In genomic region chr4:56055027-56055976, GRCh38 we compare ENCODE assay signal across 19 cellular contexts.
DNase-seq lines count a peak whose midpoint lies in the region; ATAC-seq, FAIRE-seq and TF ChIP-seq lines count a peak whose summit lies in the region.
"Had no signal": no experiment of that assay in that cellular context is flagged by ENCODE, and none has a peak within 500 bp of the region (broad histone marks: within the 10 kb centered on the region; RNA-seq: fewer than 3 reads in every experiment).

No MANE protein-coding gene starts in this region.

- ATAC-seq in HepG2: peak; percentile 64
- no peak for ATAC-seq in right lobe of liver
- peak; percentile 77 for ATAC-seq in mucosa of descending colon
- no peak for ATAC-seq in aorta (ENCODE audit: low FRiP score)
- ATAC-seq in left lobe of liver: no peak
- ATAC-seq: gastroesophageal sphincter; stimulated activated naive CD8-positive, alpha-beta T cell treated with anti-CD3 and anti-CD28 coated beads, Interleukin-15, amount 100 ng/mL, for 72 hours had no signal

- no peak for FAIRE-seq in HepG2 (lab: Jason Lieb, UNC)
- FAIRE-seq in astrocyte (lab: Jason Lieb, UNC): no peak
- no peak for FAIRE-seq in frontal cortex (lab: Jason Lieb, UNC)

- no peaks in the 10 kb centered on the region for H3K9me3 Mint-ChIP-seq in astrocyte (ENCODE audit: unreplicated experiment)
- H3K9me3 Mint-ChIP-seq: activated CD4-positive, alpha-beta T cell treated with anti-CD3 and anti-CD28 coated beads, Interleukin-2, amount 10 ng/mL, durations not matched to agents 7 days and 5 days; stimulated activated naive CD8-positive, alpha-beta T cell treated with anti-CD3 and anti-CD28 coated beads, Interleukin-15, amount 100 ng/mL, for 72 hours had no signal

- H3K9me3 ChIP-seq in HepG2 (ENCODE audit: low read length) (no peaks in the 10 kb centered on the region), right lobe of liver (no peaks in the 10 kb centered on the region), astrocyte (ENCODE audit: insufficient read depth, low read depth, low read length) (no peaks in the 10 kb centered on the region), mucosa of descending colon (no peaks in the 10 kb centered on the region), aorta (ENCODE audit: control insufficient read depth, low read length) (no peaks in the 10 kb centered on the region)
- H3K9me3 ChIP-seq: gastroesophageal sphincter, left ventricle myocardium inferior had no signal

- intact Hi-C loops in HepG2 (cut with micrococcal nuclease; ENCODE audit: unreplicated experiment): loop anchor here (2.0 kb wide), 1 partner anchor 245 kb away; no protein-coding TSS in a partner anchor
- intact Hi-C loops in right lobe of liver (cut with DNase I): no loop called here
- intact Hi-C loops in mucosa of descending colon (cut with DNase I, micrococcal nuclease): no loop called here
- intact Hi-C loops in aorta (cut with DNase I): no loop called here

- TF ChIP-seq EP300 in HepG2 (IDR thresholded peaks at IDR 0.05; ENCODE audit: low read depth in 2 of 2, low read length in 2 of 2) (no peak), HepG2 (CRISPR knock-in tag; IDR thresholded peaks at IDR 0.05; ENCODE audit: borderline replicate concordance) (no peak)

- CTCF ChIA-PET in HepG2 (lab: Yijun Ruan, JAX; ENCODE audit: low intra/inter-chr PET ratio, low total read pairs): no interaction called here

- no peaks in the 10 kb centered on the region for H3K27me3 Mint-ChIP-seq in astrocyte (ENCODE audit: low read depth, unreplicated experiment)

- POLR2A ChIA-PET in HepG2 (lab: Yijun Ruan, JAX): no interaction called here

- H3K36me3 ChIP-seq in HepG2 (replicated peaks in 1 of 2; ENCODE audit: control insufficient read depth in 1 of 2, insufficient read depth in 2 of 2, low read length in 2 of 2): no peaks in the 10 kb centered on the region
- no peaks in the 10 kb centered on the region for H3K36me3 ChIP-seq in right lobe of liver
- H3K36me3 ChIP-seq in astrocyte (ENCODE audit: insufficient read depth, low read length): no peaks in the 10 kb centered on the region
- no peaks in the 10 kb centered on the region for H3K36me3 ChIP-seq in mucosa of descending colon (ENCODE audit: low read depth)
- H3K36me3 ChIP-seq in aorta (ENCODE audit: control insufficient read depth in 1 of 2, insufficient read depth in 2 of 2, low read length in 1 of 2): no peaks in the 10 kb centered on the region
- H3K36me3 ChIP-seq: cardiac muscle cell, gastroesophageal sphincter, left ventricle myocardium inferior had no signal

- no peak for TF ChIP-seq RAD21 in HepG2 (CRISPR knock-in tag; IDR thresholded peaks at IDR 0.05)

- no peak for TF ChIP-seq CTCF in HepG2 (CRISPR knock-in tag; IDR thresholded peaks at IDR 0.05)
- no peak for TF ChIP-seq CTCF in right lobe of liver (IDR thresholded peaks at IDR 0.05)
- TF ChIP-seq CTCF in astrocyte (IDR thresholded peaks at IDR 0.05; ENCODE audit: insufficient read depth, low read depth, low read length): no peak
- TF ChIP-seq CTCF in mucosa of descending colon (IDR thresholded peaks at IDR 0.05): no peak

- H3K4me1 ChIP-seq in HepG2 (ENCODE audit: insufficient read depth, low read length) (peaks cover 32% of the 10 kb centered on the region), right lobe of liver (no peaks in the 10 kb centered on the region), astrocyte (ENCODE audit: insufficient read depth, low read length) (no peaks in the 10 kb centered on the region), mucosa of descending colon (ENCODE audit: low read depth) (no peaks in the 10 kb centered on the region), aorta (ENCODE audit: control insufficient read depth in 1 of 2, insufficient read depth in 2 of 2, low read length in 2 of 2) (no peaks in the 10 kb centered on the region)
- H3K4me1 ChIP-seq: gastroesophageal sphincter, left ventricle myocardium inferior had no signal

- H3K27ac ChIP-seq in HepG2 (ENCODE audit: extremely low read length, insufficient read depth, low read length) (peak overlapping the region; percentile 40), right lobe of liver (no peak overlapping the region), astrocyte (ENCODE audit: low read depth, low read length) (no peak overlapping the region), aorta (ENCODE audit: low read depth in 1 of 2, low read length in 2 of 2) (no peak overlapping the region)
- H3K27ac ChIP-seq: cardiac muscle cell, gastroesophageal sphincter, left ventricle myocardium inferior had no signal

- H3K4me1 Mint-ChIP-seq in astrocyte (ENCODE audit: low read depth, unreplicated experiment): peaks cover 8% of the 10 kb centered on the region
- H3K4me1 Mint-ChIP-seq: activated CD4-positive, alpha-beta T cell treated with anti-CD3 and anti-CD28 coated beads, Interleukin-2, amount 10 ng/mL, durations not matched to agents 7 days and 5 days had no signal

- DNase-seq in HepG2 (ENCODE audit: low spot score) (no peak), right lobe of liver (no peak), astrocyte (ENCODE audit: low read depth) (peak; percentile 42), mucosa of descending colon (peak in 1 of 3 donors; percentile 17), frontal cortex (ENCODE audit: low spot score in 2 of 2) (no peak), aorta (no peak), epidermal melanocyte (ENCODE audit: insufficient read length, low spot score) (no peak), left lobe of liver (ENCODE audit: low spot score) (no peak)
- DNase-seq: activated CD4-positive, alpha-beta T cell treated with anti-CD3 and anti-CD28 coated beads, Interleukin-2, amount 10 ng/mL, durations not matched to agents 7 days and 5 days; activated CD8-positive, alpha-beta memory T cell treated with anti-CD3 and anti-CD28 coated beads, Interleukin-2, amount 50 U/mL, for 48 hours; activated effector memory CD4-positive, alpha-beta T cell treated with Interleukin-2 at 50 U/mL for 16 hours; DND-41; left ventricle myocardium inferior; NCI-H187; NCI-H510A; SHP77; stimulated activated naive CD8-positive, alpha-beta T cell treated with anti-CD3 and anti-CD28 coated beads, Interleukin-15, amount 100 ng/mL, for 72 hours had no signal

- H3K79me2 ChIP-seq in HepG2 (ENCODE audit: insufficient read depth, low read length) (no peaks in the 10 kb centered on the region), astrocyte (ENCODE audit: insufficient read depth, low read length) (peaks cover 4% of the 10 kb centered on the region)

- TF ChIP-seq POLR2A in HepG2 (IDR thresholded peaks at IDR 0.05; ENCODE audit: insufficient read depth in 1 of 2, low read depth in 2 of 2, low read length in 2 of 2): no peak
- no peak for TF ChIP-seq POLR2A in right lobe of liver (IDR thresholded peaks at IDR 0.05)

- H3K9ac ChIP-seq in HepG2 (ENCODE audit: insufficient read depth, low read depth, low read length): no peak overlapping the region
- no peak overlapping the region for H3K9ac ChIP-seq in astrocyte (ENCODE audit: low read length)

- no peak overlapping the region for H3K4me3 Mint-ChIP-seq in astrocyte (ENCODE audit: unreplicated experiment)
- H3K4me3 Mint-ChIP-seq: activated CD4-positive, alpha-beta T cell treated with anti-CD3 and anti-CD28 coated beads, Interleukin-2, amount 10 ng/mL, durations not matched to agents 7 days and 5 days; stimulated activated naive CD8-positive, alpha-beta T cell treated with anti-CD3 and anti-CD28 coated beads, Interleukin-15, amount 100 ng/mL, for 72 hours had no signal

- WGBS in HepG2 (ENCODE audit: low lambda C conversion rate): 67% methylated on average over 8 of the region's 8 CpGs
- 56% methylated on average over 7 of the region's 8 CpGs for WGBS in right lobe of liver (ENCODE audit: insufficient coverage, low coverage, low lambda C conversion rate, missing lambda C conversion rate)
- 75 to 81% methylated on average over 8 of the region's 8 CpGs for WGBS in aorta, 2 donors

- in situ Hi-C loops in HepG2 (cut with HindIII; ENCODE audit: extremely low pct_ligation_motif_present, low pct_unique_long_range_greater_than_20kb): no loop called here

- no peaks in the 10 kb centered on the region for H4K20me1 ChIP-seq in HepG2 (ENCODE audit: insufficient read depth, low read length)
- H4K20me1 ChIP-seq in astrocyte (ENCODE audit: insufficient read depth, low read length): no peaks in the 10 kb centered on the region

- H3K27me3 ChIP-seq in HepG2 (ENCODE audit: control insufficient read depth in 1 of 2, insufficient read depth in 2 of 2, low read length in 2 of 2) (no peaks in the 10 kb centered on the region), right lobe of liver (peaks cover 0 to 10% of the 10 kb centered on the region in 2 donors), astrocyte (ENCODE audit: insufficient read depth, low read length) (no peaks in the 10 kb centered on the region), aorta (ENCODE audit: control insufficient read depth in 1 of 2, insufficient read depth in 2 of 2, low read length in 1 of 2) (no peaks in the 10 kb centered on the region)
- H3K27me3 ChIP-seq: cardiac muscle cell had no signal

- H2AFZ ChIP-seq in HepG2 (ENCODE audit: low read length) (no peak overlapping the region), astrocyte (ENCODE audit: low read depth, low read length) (no peak overlapping the region)

- peak overlapping the region; percentile 38 for H3K4me2 ChIP-seq in HepG2 (ENCODE audit: low read depth, low read length)
- no peak overlapping the region for H3K4me2 ChIP-seq in astrocyte (ENCODE audit: low read length)

- H3K4me3 ChIP-seq in HepG2 (replicated peaks in 1 of 3; ENCODE audit: insufficient read depth in 1 of 3, low read depth in 2 of 3, low read length in 3 of 3): no peak overlapping the region
- H3K4me3 ChIP-seq in right lobe of liver: no peak overlapping the region
- no peak overlapping the region for H3K4me3 ChIP-seq in astrocyte (ENCODE audit: insufficient read depth, low read depth, low read length)
- no peak overlapping the region for H3K4me3 ChIP-seq in mucosa of descending colon
- H3K4me3 ChIP-seq in aorta (ENCODE audit: low read length in 2 of 2): no peak overlapping the region
- H3K4me3 ChIP-seq: cardiac muscle cell, gastroesophageal sphincter, left ventricle myocardium inferior had no signal

- peaks cover 2% of the 10 kb centered on the region for H3K36me3 Mint-ChIP-seq in astrocyte (ENCODE audit: low read depth, unreplicated experiment)

- BruUV-seq in HepG2 (replicated peaks; lab: Mats Ljungman, UMichigan): no TSS peak

- H3K27ac Mint-ChIP-seq in astrocyte (ENCODE audit: unreplicated experiment): peak overlapping the region; percentile 35
- H3K27ac Mint-ChIP-seq: activated CD4-positive, alpha-beta T cell treated with anti-CD3 and anti-CD28 coated beads, Interleukin-2, amount 10 ng/mL, durations not matched to agents 7 days and 5 days had no signal

TF ChIP-seq in HepG2, 621 proteins besides CTCF, POLR2A, EP300 and RAD21 (continues in another document):
- TF ChIP-seq SRF (IDR thresholded peaks at IDR 0.05; ENCODE audit: low read depth, low read length): 0 out of 2 replicates have a peak, but pooled peaks have one; percentile 34
- peak; percentile 75 for TF ChIP-seq MIXL1 (CRISPR knock-in tag; IDR thresholded peaks at IDR 0.05)
- TF ChIP-seq ZNF652 (CRISPR knock-in tag; IDR thresholded peaks at IDR 0.05; ENCODE audit: borderline replicate concordance, low read depth): peak; percentile 81
- no peak for TF ChIP-seq SOX13 (IDR thresholded peaks at IDR 0.05)
- 0 out of 4 replicates have a peak, but pooled peaks of 1 of the 2 experiments have one; percentile 25 for TF ChIP-seq SOX13 (CRISPR knock-in tag; conservative IDR thresholded peaks at IDR 0.05 in 1 of 2, IDR thresholded peaks at IDR 0.05 in 1 of 2)

Comparison
In these comparisons a context has a peak if more than half of its experiments do, and no peak if none do; other contexts are left out.
1. ATAC-seq: peak in HepG2 (single experiment) and mucosa of descending colon (single experiment); none in right lobe of liver (0 of 4), aorta (single experiment) and left lobe of liver (single experiment).